15 cellular contexts compared by ENCODE assay signal in the genomic region with DNA sequence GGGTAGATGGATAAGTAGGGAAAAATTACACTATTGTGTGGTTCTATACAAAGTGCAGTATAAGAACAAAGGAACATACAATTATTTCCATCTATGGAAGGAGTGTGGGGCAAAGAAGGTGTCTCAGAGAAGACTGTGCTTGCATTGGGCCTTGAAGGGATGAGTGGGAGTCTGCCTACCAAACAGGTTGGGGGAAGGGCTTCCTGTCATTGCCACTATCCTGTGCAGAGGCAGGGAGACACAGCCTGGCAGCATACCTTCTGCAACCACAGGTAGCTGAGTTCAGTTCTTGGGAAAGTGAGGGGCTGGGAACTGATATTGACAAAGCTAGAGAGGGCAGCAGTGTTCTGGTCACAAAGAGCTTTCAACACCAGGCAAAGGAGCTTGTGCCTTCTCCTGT. TPM values are rescaled to one million over a fixed set of nuclear protein-coding genes. Genes with fewer than 3 reads are reported as not detected.
"Had no signal": no experiment of that assay in that cellular context is flagged by ENCODE, and none has a peak within 500 bp of the region (broad histone marks: within the 10 kb centered on the region; RNA-seq: fewer than 3 reads in every experiment).

No MANE protein-coding gene starts in this region.

- H3K36me3 ChIP-seq: cardiac muscle cell, right lobe of liver had no signal

- H3K4me1 Mint-ChIP-seq: activated T-helper 17 cell treated with anti-CD3 and anti-CD28 coated beads, Interleukin-2, amount 50 U/mL, for 72 hours had no signal

- H3K27ac ChIP-seq: cardiac muscle cell, right lobe of liver, testis had no signal

- H3K9me3 Mint-ChIP-seq: activated T-helper 17 cell treated with anti-CD3 and anti-CD28 coated beads, Interleukin-2, amount 50 U/mL, for 72 hours; mesothelial cell of epicardium; nephron progenitor cell; stimulated activated naive CD8-positive, alpha-beta T cell treated with anti-CD3 and anti-CD28 coated beads, Interleukin-15, Interleukin-2, amounts not matched to agents 100 ng/mL and 50 ng/mL, for 24 hours had no signal

- DNase-seq: activated CD4-positive, alpha-beta T cell treated with anti-CD3 and anti-CD28 coated beads, Interleukin-2, amount 50 U/mL, for 1 hour; activated CD4-positive, CD25-positive, alpha-beta regulatory T cell; activated naive CD4-positive, alpha-beta T cell treated with Interleukin-2 at 50 U/mL for 16 hours; activated T-cell treated with anti-CD3 and anti-CD28 coated beads for 4 hours; nephron progenitor cell; occipital lobe; right lobe of liver; testis had no signal

- H3K27me3 ChIP-seq: cardiac muscle cell, right lobe of liver, testis had no signal

- H3K9me3 ChIP-seq: gastroesophageal sphincter, right lobe of liver, testis had no signal

- H3K4me3 ChIP-seq: cardiac muscle cell, gastroesophageal sphincter, right lobe of liver, testis had no signal

- ATAC-seq: activated T-helper 17 cell treated with anti-CD3 and anti-CD28 coated beads, Interleukin-2, amount 50 U/mL, for 72 hours had no signal

- H3K36me3 Mint-ChIP-seq: mesothelial cell of epicardium had no signal

- H3K4me3 Mint-ChIP-seq: activated T-helper 17 cell treated with anti-CD3 and anti-CD28 coated beads, Interleukin-2, amount 50 U/mL, for 72 hours; mesothelial cell of epicardium; nephron progenitor cell; stimulated activated naive CD8-positive, alpha-beta T cell treated with anti-CD3 and anti-CD28 coated beads, Interleukin-15, Interleukin-2, amounts not matched to agents 100 ng/mL and 50 ng/mL, for 24 hours had no signal

- H3K27ac Mint-ChIP-seq: mesothelial cell of epicardium, nephron progenitor cell, progenitor cell of endocrine pancreas had no signal

RNA-seq across cellular contexts. Expression of a gene that starts 3.4 kb away (rescaled TPM):
- total RNA-seq: activated T-helper 17 cell treated with anti-CD3 and anti-CD28 coated beads, Interleukin-2, amount 50 U/mL, for 72 hours; cardiac muscle cell; progenitor cell of endocrine pancreas; T-helper 2 cell treated with Interferon-gamma antibody and Interleukin-4, amounts not matched to agents 100 ng/mL and 5 ng/mL, for 36 hours had no signal
